In genomic region chr10:13051126-13051694, GRCh38 we compare ENCODE assay signal across 25 cellular contexts. TPM values are rescaled to one million over a fixed set of nuclear protein-coding genes. Genes with fewer than 3 reads are reported as not detected.
DNase-seq lines count a peak whose midpoint lies in the region; ATAC-seq and TF ChIP-seq lines count a peak whose summit lies in the region.
"Had no signal": no experiment of that assay in that cellular context is flagged by ENCODE, and none has a peak within 500 bp of the region (broad histone marks: within the 10 kb centered on the region; RNA-seq: fewer than 3 reads in every experiment).

No MANE protein-coding gene starts in this region.

- H3K36me3 ChIP-seq in WERI-Rb-1 = no peaks in the 10 kb centered on the region
- no peaks in the 10 kb centered on the region for H3K36me3 ChIP-seq in neural cell (ENCODE audit: insufficient read depth, low read length)
- H3K36me3 ChIP-seq: BE2C; BLaER1 treated with 17β-estradiol and CSF1 and Interleukin-3, amounts not matched to agents 10 nM and 100 nM; HAP-1 had no signal

- H3K27me3 Mint-ChIP-seq in immature natural killer cell (ENCODE audit: low read depth in 3 of 3) = peaks cover 5 to 15% (median 7%) of the 10 kb centered on the region in 3 donors

- H3K79me2 ChIP-seq in neural cell (replicated peaks; ENCODE audit: insufficient read depth, low read length) = no peaks in the 10 kb centered on the region

- DNase-seq in NCI-H82 (lab: John Stamatoyannopoulos, UW) = peak; percentile 46
- no peak for DNase-seq in NCI-H82 treated with DMSO at 0.1 percent for 48 hours (lab: John Stamatoyannopoulos, UW; ENCODE audit: unreplicated experiment)
- peak; percentile 28 for DNase-seq in WERI-Rb-1
- DNase-seq in immature natural killer cell = no peak
- no peak for DNase-seq in RKO (ENCODE audit: low spot score)
- no peak for DNase-seq in NK-92 (lab: John Stamatoyannopoulos, UW; ENCODE audit: unreplicated experiment)
- DNase-seq: ACHN; AML-193; BE2C; CD4-positive, alpha-beta T cell; CD8-positive, alpha-beta memory T cell; DMS 273 treated with DMSO at 0.1 percent for 48 hours; DMS79; EL; GDM1; GOT3; HFFc6 had no signal

- no peak overlapping the region for H3K4me3 Mint-ChIP-seq in immature natural killer cell
- H3K4me3 Mint-ChIP-seq: CD14-positive monocyte; CD4-positive, alpha-beta T cell; CD8-positive, alpha-beta memory T cell; HFFc6 had no signal

- H3K4me1 Mint-ChIP-seq in immature natural killer cell = peaks cover 16 to 22% of the 10 kb centered on the region in 2 donors
- H3K4me1 Mint-ChIP-seq: CD8-positive, alpha-beta memory T cell had no signal

- H3F3A ChIP-seq in neural cell (ENCODE audit: insufficient read depth, low read length, poor library complexity, severe bottlenecking) = no peaks in the 10 kb centered on the region

- H3K4me3 ChIP-seq in WERI-Rb-1 (ENCODE audit: low read depth, low read length) = no peak overlapping the region
- H3K4me3 ChIP-seq in neural cell (ENCODE audit: low read length) = peak overlapping the region; percentile 6
- H3K4me3 ChIP-seq: A549; BLaER1 treated with 17β-estradiol and CSF1 and Interleukin-3, amounts not matched to agents 10 nM and 100 nM; GM12878; HAP-1 had no signal

- no peaks in the 10 kb centered on the region for H3K9me2 ChIP-seq in neural cell (ENCODE audit: insufficient read depth, low read length)

- no peaks in the 10 kb centered on the region for H3K9me3 ChIP-seq in WERI-Rb-1 (ENCODE audit: severe bottlenecking)
- H3K9me3 ChIP-seq in neural cell (ENCODE audit: low read length) = no peaks in the 10 kb centered on the region
- H3K9me3 ChIP-seq: A549; BE2C; BLaER1 treated with 17β-estradiol and CSF1 and Interleukin-3, amounts not matched to agents 10 nM and 100 nM; HAP-1 had no signal

- TF ChIP-seq EP300 in neural cell (conservative IDR thresholded peaks at IDR 0.05; ENCODE audit: poor library complexity, severe bottlenecking) = peak; percentile 97

- peak overlapping the region in 1 of 6 donors; percentile 4 for H3K27ac Mint-ChIP-seq in immature natural killer cell
- H3K27ac Mint-ChIP-seq: CD4-positive, alpha-beta T cell; HFFc6 had no signal

- H2AFZ ChIP-seq in neural cell (ENCODE audit: low read depth, low read length) = no peak overlapping the region

- H3K36me3 Mint-ChIP-seq in immature natural killer cell = no peaks in the 10 kb centered on the region
- H3K36me3 Mint-ChIP-seq: CD14-positive monocyte; CD8-positive, alpha-beta memory T cell had no signal

- H3K27me3 ChIP-seq in WERI-Rb-1 (ENCODE audit: insufficient read depth, low read depth, severe bottlenecking) = no peaks in the 10 kb centered on the region
- no peaks in the 10 kb centered on the region for H3K27me3 ChIP-seq in neural cell (ENCODE audit: insufficient read depth, low read depth, low read length)
- H3K27me3 ChIP-seq: BE2C; BLaER1 treated with 17β-estradiol and CSF1 and Interleukin-3, amounts not matched to agents 10 nM and 100 nM had no signal

- H3K9ac ChIP-seq in neural cell (ENCODE audit: low read length) = no peak overlapping the region
- H3K9ac ChIP-seq: BLaER1 treated with 17β-estradiol and CSF1 and Interleukin-3, amounts not matched to agents 10 nM and 100 nM had no signal

- H3K27ac ChIP-seq in WERI-Rb-1 (no peak overlapping the region), neural cell (ENCODE audit: low read length) (peak overlapping the region; percentile 55)
- H3K27ac ChIP-seq: 22Rv1; A549; BLaER1 treated with 17β-estradiol and CSF1 and Interleukin-3, amounts not matched to agents 10 nM and 100 nM had no signal

- ATAC-seq in HG02763 (IDR thresholded peaks at IDR 0.05; ENCODE audit: unreplicated experiment) = no peak
- ATAC-seq: A549, GM12878 had no signal

- TF ChIP-seq CTCF in WERI-Rb-1 (IDR thresholded peaks at IDR 0.05; ENCODE audit: low read depth, low read length) (no peak), neural cell (IDR thresholded peaks at IDR 0.05; ENCODE audit: poor library complexity, severe bottlenecking) (no peak)

- H3K4me2 ChIP-seq in neural cell (ENCODE audit: low read length) = no peak overlapping the region
- H3K4me2 ChIP-seq: A549; BLaER1 treated with 17β-estradiol and CSF1 and Interleukin-3, amounts not matched to agents 10 nM and 100 nM had no signal

- no peak for TF ChIP-seq RAD21 in neural cell (conservative IDR thresholded peaks at IDR 0.05)

- no peaks in the 10 kb centered on the region for H4K20me1 ChIP-seq in neural cell (ENCODE audit: insufficient read depth)
- H4K20me1 ChIP-seq: BLaER1 treated with 17β-estradiol and CSF1 and Interleukin-3, amounts not matched to agents 10 nM and 100 nM had no signal

- no peaks in the 10 kb centered on the region for H3K9me3 Mint-ChIP-seq in immature natural killer cell
- H3K9me3 Mint-ChIP-seq: CD4-positive, alpha-beta T cell; HFFc6 had no signal

TF ChIP-seq in neural cell, 6 proteins besides CTCF, POLR2A, EP300 and RAD21:
- TF ChIP-seq POLR2AphosphoS5 (IDR thresholded peaks at IDR 0.05) = peak; percentile 81
- no peak for TF ChIP-seq SMC3 (conservative IDR thresholded peaks at IDR 0.05; ENCODE audit: poor library complexity)
- TF ChIP-seq REST (IDR thresholded peaks at IDR 0.05; ENCODE audit: borderline replicate concordance) = no peak
- no peak for TF ChIP-seq TAF1 (IDR thresholded peaks at IDR 0.05; ENCODE audit: low read depth)

RNA-seq across cellular contexts. Expression of gene OPTN, which starts 48.8 kb away (rescaled TPM):
- polyA plus RNA-seq in neural cell = 31.0 and 38.2 TPM in 2 replicates
- 30.9 and 42.0 TPM in 2 replicates for polyA minus RNA-seq in neural cell
- 100 to 1,000 TPM in 1 of 3 donors, 10 to 100 TPM in 2; 35.4 to 103 (median 71.8) TPM for polyA plus RNA-seq in immature natural killer cell

RNA-seq across cellular contexts. Expression of gene CCDC3, which starts 49.7 kb away (rescaled TPM):
- polyA plus RNA-seq in neural cell (3.8 and 3.9 TPM in 2 replicates), immature natural killer cell (not detected)
- 3.4 and 3.7 TPM in 2 replicates for polyA minus RNA-seq in neural cell
- polyA plus RNA-seq: CD14-positive monocyte; CD8-positive, alpha-beta memory T cell; GM12878 had no signal

Comparison
In these comparisons a context has a peak if more than half of its experiments do, and no peak if none do; other contexts are left out.
1. DNase-seq: peak in NCI-H82 (single experiment) and WERI-Rb-1 (single experiment); none in NCI-H82 treated with DMSO at 0.1 percent for 48 hours (single experiment), immature natural killer cell (0 of 3), RKO (single experiment) and NK-92 (single experiment).